16 cellular contexts compared by ENCODE assay signal in the genomic region with DNA sequence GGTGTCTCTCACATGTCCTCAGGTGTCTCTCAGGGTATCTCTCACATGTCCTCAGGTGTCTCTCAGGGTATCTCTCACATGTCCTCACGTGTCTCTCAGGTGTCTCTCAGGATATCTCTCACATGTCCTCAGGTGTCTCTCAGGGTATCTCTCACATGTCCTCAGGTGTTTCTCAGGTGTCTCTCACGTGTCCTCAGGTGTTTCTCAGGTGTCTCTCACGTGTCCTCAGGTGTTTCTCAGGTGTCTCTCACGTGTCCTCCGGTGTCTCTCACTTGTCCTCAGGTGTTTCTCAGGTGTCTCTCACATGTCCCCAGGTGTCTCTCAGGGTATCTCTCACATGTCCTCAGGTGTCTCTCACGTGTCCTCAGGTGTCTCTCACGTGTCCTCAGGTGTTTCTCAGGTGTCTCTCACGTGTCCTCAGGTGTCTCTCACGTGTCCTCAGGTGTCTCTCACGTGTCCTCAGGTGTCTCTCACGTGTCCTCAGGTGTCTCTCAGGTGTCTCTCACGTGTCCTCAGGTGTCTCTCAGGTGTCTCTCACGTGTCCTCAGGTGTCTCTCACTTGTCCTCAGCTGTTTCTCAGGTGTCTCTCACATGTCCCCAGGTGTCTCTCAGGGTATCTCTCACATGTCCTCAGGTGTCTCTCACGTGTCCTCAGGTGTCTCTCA. TPM values are rescaled to one million over a fixed set of nuclear protein-coding genes. Genes with fewer than 3 reads are reported as not detected.
"Had no signal": no experiment of that assay in that cellular context is flagged by ENCODE, and none has a peak within 500 bp of the region (broad histone marks: within the 10 kb centered on the region; RNA-seq: fewer than 3 reads in every experiment).

No MANE protein-coding gene starts in this region.

RNA-seq across cellular contexts. Expression of a gene that starts 33.2 kb away (rescaled TPM):
- total RNA-seq: activated CD4-positive, alpha-beta memory T cell treated with anti-CD3 and anti-CD28 coated beads for 36 hours; activated CD4-positive, alpha-beta T cell treated with anti-CD3 and anti-CD28 coated beads for 36 hours; activated CD4-positive, alpha-beta T cell treated with anti-CD3 and anti-CD28 coated beads, Interleukin-2, amount 10 ng/mL, durations not matched to agents 24 days and 14 days; activated CD8-positive, alpha-beta memory T cell treated with anti-CD3 and anti-CD28 coated beads for 36 hours; activated CD8-positive, alpha-beta memory T cell treated with anti-CD3 and anti-CD28 coated beads, Interleukin-2, amount 10 ng/mL, durations not matched to agents 7 days and 5 days; activated CD8-positive, alpha-beta T cell treated with anti-CD3 and anti-CD28 coated beads, Interleukin-2, amount 10 ng/mL, durations not matched to agents 7 days and 5 days; activated T-cell treated with anti-CD3 and anti-CD28 coated beads, Interleukin-2, amount 50 U/mL, for 72 hours; astrocyte; dorsolateral prefrontal cortex; endodermal cell; esophagus muscularis mucosa; foreskin keratinocyte; gastrocnemius medialis; heart right ventricle; T-helper 17 cell had no signal
- polyA plus RNA-seq: foreskin keratinocyte had no signal

RNA-seq across cellular contexts. Expression of a gene that starts 42.2 kb away (rescaled TPM):
- total RNA-seq: activated CD4-positive, alpha-beta memory T cell treated with anti-CD3 and anti-CD28 coated beads for 36 hours; activated CD8-positive, alpha-beta memory T cell treated with anti-CD3 and anti-CD28 coated beads, Interleukin-2, amount 10 ng/mL, durations not matched to agents 7 days and 5 days; astrocyte; foreskin keratinocyte had no signal
- polyA plus RNA-seq: adipose tissue, foreskin keratinocyte had no signal
